ENCODE assay signal across 8 cellular contexts in the genomic region with DNA sequence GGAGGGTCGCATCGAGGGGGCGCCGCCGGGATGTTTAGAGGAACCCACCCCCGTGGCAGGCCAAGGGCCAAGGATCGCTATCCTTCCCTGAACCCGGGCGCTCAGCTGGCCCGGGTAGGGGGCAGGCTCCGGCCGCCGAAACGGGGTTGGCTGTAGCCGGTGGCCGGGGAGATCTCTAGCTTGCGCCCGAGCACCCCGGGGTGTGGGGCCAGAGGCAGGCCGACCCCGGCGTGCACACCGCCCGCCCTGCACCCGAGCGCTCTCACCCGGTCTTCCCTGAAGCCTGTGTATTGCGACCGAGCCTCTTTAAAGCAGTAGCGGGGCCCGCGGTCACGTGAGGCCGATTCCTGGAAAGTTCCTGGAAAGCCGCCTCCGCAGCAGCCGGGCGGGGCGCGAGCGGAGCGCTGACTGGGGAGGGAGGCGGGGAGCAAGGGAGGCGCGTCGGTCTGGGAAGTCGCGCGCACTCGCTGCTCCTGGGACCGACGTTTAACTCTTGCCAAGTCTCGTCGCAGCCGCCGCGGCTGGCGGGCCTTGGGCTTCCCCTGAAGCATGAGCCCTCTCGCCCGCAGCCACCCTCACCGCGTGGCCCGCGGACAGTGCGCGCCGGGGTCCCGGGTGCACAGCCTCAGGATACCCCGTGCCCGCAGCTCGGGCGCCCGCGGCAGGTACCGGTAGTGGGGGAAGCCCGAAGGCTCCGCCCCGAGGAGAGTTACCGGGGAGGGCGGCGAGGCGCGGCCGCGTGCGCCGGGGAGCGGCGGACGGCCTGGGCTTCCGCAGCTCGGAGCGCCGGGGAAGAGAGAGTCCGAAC.
A peak's percentile ranks its signal among the peaks of the same experiment; 100 is the strongest.
DNase-seq lines count a peak whose midpoint lies in the region; ATAC-seq and TF ChIP-seq lines count a peak whose summit lies in the region.

No MANE protein-coding gene starts in this region.

- H3K36me3 ChIP-seq in OCI-LY3 (replicated peaks; ENCODE audit: low read depth, low read length) (peaks cover 12% of the 10 kb centered on the region), mucosa of rectum (ENCODE audit: control insufficient read depth in 2 of 2, insufficient read depth in 2 of 2, low read length in 2 of 2) (peaks cover 6 to 9% of the 10 kb centered on the region in 2 donors)

- DNase-seq in COLO829 (ENCODE audit: low spot score) (peak; percentile 94), HPDE6-E6E7 (ENCODE audit: extremely low spot score) (peak; percentile 87), erythroblast (lab: John Stamatoyannopoulos, UW) (peak; percentile 95 to 97)
- DNase-seq in activated T-cell treated with anti-CD3 and anti-CD28 coated beads, Interleukin-2, amount 50 U/mL, for 1 hour = peak; percentile 89
- DNase-seq in stimulated activated CD8-positive, alpha-beta memory T cell treated with anti-CD3 and anti-CD28 coated beads, Interleukin-4, amount 100 ng/mL, for 4 hours (ENCODE audit: low read depth in 2 of 2, low spot score in 1 of 2) = peak; percentile 78 to 80

- H3K27me3 ChIP-seq in OCI-LY3 (ENCODE audit: low read depth, low read length) (peaks cover 8% of the 10 kb centered on the region; the same call in 1 of the 2 replicates), mucosa of rectum (ENCODE audit: control insufficient read depth in 2 of 2, insufficient read depth in 2 of 2, low read length in 2 of 2) (no peaks in the 10 kb centered on the region)

- peak overlapping the region; percentile 95 for H3K4me2 ChIP-seq in OCI-LY3 (ENCODE audit: low read length)

- H3K4me1 ChIP-seq in OCI-LY3 (ENCODE audit: low read length) (0 out of 2 replicates have a peak, but pooled peaks cover 9% of the 10 kb centered on the region), mucosa of rectum (ENCODE audit: control insufficient read depth in 2 of 2, insufficient read depth in 2 of 2, low read length in 2 of 2) (peaks cover 15 to 20% of the 10 kb centered on the region in 2 donors)

- no peaks in the 10 kb centered on the region; the same call in 1 of the 2 replicates for H3K79me2 ChIP-seq in OCI-LY3 (ENCODE audit: low read length)

- no peak for TF ChIP-seq CTCF in OCI-LY3 (IDR thresholded peaks at IDR 0.05; ENCODE audit: low read depth, low read length)

- H3K9me3 ChIP-seq in OCI-LY3 (ENCODE audit: insufficient read depth, low read length) (no peaks in the 10 kb centered on the region), mucosa of rectum (ENCODE audit: control insufficient read depth in 2 of 2, low read length in 2 of 2) (no peaks in the 10 kb centered on the region)

- H3K4me3 ChIP-seq in OCI-LY3 (ENCODE audit: low read length) (peak overlapping the region; percentile 95), mucosa of rectum (ENCODE audit: low read length in 2 of 2) (peak overlapping the region; percentile 92 to 94)

- H2AFZ ChIP-seq in OCI-LY3 (ENCODE audit: low read depth, low read length) = peak overlapping the region; percentile 82; the same call in 1 of the 2 replicates

- H3K9ac ChIP-seq in OCI-LY3 (ENCODE audit: low read length) (peak overlapping the region; percentile 88), mucosa of rectum (ENCODE audit: low read depth in 1 of 2, low read length in 2 of 2) (peak overlapping the region; percentile 85 to 86)

- peak; percentile 91 for TF ChIP-seq POLR2A in erythroblast (IDR thresholded peaks at IDR 0.05; ENCODE audit: low read length)

- H3K27ac ChIP-seq in OCI-LY3 (ENCODE audit: low read length) (peak overlapping the region; percentile 56), mucosa of rectum (ENCODE audit: low read depth in 2 of 2, low read length in 2 of 2) (peak overlapping the region; percentile 95 to 96)

- ATAC-seq in GM19463 (IDR thresholded peaks at IDR 0.05; ENCODE audit: unreplicated experiment) = peak; percentile 40

- no peaks in the 10 kb centered on the region for H4K20me1 ChIP-seq in OCI-LY3 (ENCODE audit: insufficient read depth, low read length)

Comparison
In these comparisons a context has a peak if more than half of its experiments do, and no peak if none do; other contexts are left out.
1. Peak in every context shown above with its lines: DNase-seq, ATAC-seq, H3K4me3 ChIP-seq and H3K27ac ChIP-seq.